In the genomic region with DNA sequence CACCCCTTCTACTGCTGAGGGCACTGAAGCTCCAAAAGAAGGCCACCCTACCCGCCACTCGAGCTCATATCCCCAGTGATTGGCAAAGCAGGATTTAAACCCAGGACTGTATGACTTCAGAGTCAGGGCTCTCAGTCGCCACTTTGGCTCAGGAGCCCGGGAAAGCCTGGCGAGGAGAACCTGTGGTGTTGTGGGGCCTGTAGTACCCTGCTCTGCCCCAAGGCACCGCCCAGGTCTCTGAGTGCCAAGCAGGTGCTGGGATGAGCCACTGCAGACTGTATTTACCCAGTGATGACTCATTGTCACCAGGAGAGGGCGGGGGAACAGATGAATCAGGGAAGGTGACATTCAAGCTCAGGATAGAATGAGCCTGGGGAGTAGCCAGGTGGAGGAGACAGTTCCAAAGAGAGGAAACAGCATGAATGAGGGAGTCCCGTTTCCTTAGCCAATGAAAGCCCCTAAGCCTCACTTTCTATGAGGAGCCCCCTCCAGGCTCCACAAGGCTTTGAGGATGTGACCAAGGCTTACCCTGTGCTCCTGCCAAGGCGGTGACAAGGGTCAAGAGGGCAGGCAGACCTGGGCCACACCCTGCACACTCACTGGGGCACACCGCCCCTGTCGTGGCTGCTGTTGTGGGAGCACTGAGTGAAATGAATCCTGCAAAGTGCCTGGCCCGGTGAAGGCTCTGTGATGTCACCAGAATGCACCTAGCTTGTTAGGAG, we compare ENCODE assay signal across 8 cellular contexts. TPM values are rescaled to one million over a fixed set of nuclear protein-coding genes. Genes with fewer than 3 reads are reported as not detected.
DNase-seq lines count a peak whose midpoint lies in the region; ATAC-seq, FAIRE-seq and TF ChIP-seq lines count a peak whose summit lies in the region.

No MANE protein-coding gene starts in this region.

- peak overlapping the region; percentile 68 to 82 (median 77) for H3K27ac ChIP-seq in stomach

- peaks cover 5 to 12% of the 10 kb centered on the region in 2 donors for H3K4me1 Mint-ChIP-seq in natural killer cell

- TF ChIP-seq CTCF in D721Med (IDR thresholded peaks at IDR 0.05; ENCODE audit: insufficient read depth, missing control alignments) (peak; percentile 29), natural killer cell (IDR thresholded peaks at IDR 0.05) (no peak), stomach (IDR thresholded peaks at IDR 0.05) (peak in 4 of 7 experiments; percentile 25 to 68 (median 50))

- H3K27ac Mint-ChIP-seq in natural killer cell: peak overlapping the region in 1 of 2 donors; percentile 58

- DNase-seq in D721Med (ENCODE audit: insufficient read length, low spot score): no peak
- DNase-seq in NCI-H2196 (lab: John Stamatoyannopoulos, UW; ENCODE audit: unreplicated experiment): peak; percentile 95
- DNase-seq in activated CD4-positive, alpha-beta T cell treated with anti-CD3 and anti-CD28 coated beads, Interleukin-2, amount 50 U/mL, for 4 hours: peak; percentile 88 to 89
- DNase-seq in natural killer cell: no peak
- DNase-seq in stomach: peak; percentile 85

- H3K36me3 Mint-ChIP-seq in natural killer cell: no peaks in the 10 kb centered on the region

- H3K4me1 ChIP-seq in endocrine pancreas (ENCODE audit: control insufficient read depth, insufficient read depth, low read length) (no peaks in the 10 kb centered on the region), stomach (peaks cover 54 to 90% (median 63%) of the 10 kb centered on the region in 4 donors)

- no peak for TF ChIP-seq POLR2A in stomach (IDR thresholded peaks at IDR 0.05)

- no peaks in the 10 kb centered on the region for H3K27me3 Mint-ChIP-seq in natural killer cell (ENCODE audit: low read depth in 2 of 2)

- ATAC-seq in HG02588 (IDR thresholded peaks at IDR 0.05; ENCODE audit: unreplicated experiment) (peak; percentile 70), natural killer cell (peak; percentile 59 to 82 (median 75)), HG03565 (IDR thresholded peaks at IDR 0.05; ENCODE audit: unreplicated experiment) (no peak)

- H3K36me3 ChIP-seq in endocrine pancreas (ENCODE audit: control insufficient read depth, insufficient read depth, low read length) (no peaks in the 10 kb centered on the region), stomach (peaks cover 0 to 13% (median 5%) of the 10 kb centered on the region in 4 donors)

- peak overlapping the region; percentile 73 for H3K9ac ChIP-seq in endocrine pancreas (ENCODE audit: control insufficient read depth, insufficient read depth, low read length)

- H3K4me3 ChIP-seq in endocrine pancreas (ENCODE audit: control insufficient read depth, insufficient read depth, low read length): no peak overlapping the region
- H3K4me3 ChIP-seq in stomach: peak overlapping the region in 1 of 4 donors; percentile 6

- TF ChIP-seq EP300 in stomach (IDR thresholded peaks at IDR 0.05): no peak

- no peaks in the 10 kb centered on the region for H3K9me3 ChIP-seq in endocrine pancreas (ENCODE audit: control insufficient read depth, low read length)
- no peaks in the 10 kb centered on the region for H3K9me3 ChIP-seq in stomach

- H3K4me3 Mint-ChIP-seq in natural killer cell: no peak overlapping the region

- H3K27me3 ChIP-seq in endocrine pancreas (ENCODE audit: control insufficient read depth, insufficient read depth, low read length) (no peaks in the 10 kb centered on the region), stomach (no peaks in the 10 kb centered on the region)

- intact Hi-C loops in natural killer cell (cut with micrococcal nuclease): no loop called here
- intact Hi-C loops in stomach (cut with DNase I; ENCODE audit: low total_unique reads): no loop called here

- no peaks in the 10 kb centered on the region for H3K9me3 Mint-ChIP-seq in natural killer cell

- WGBS in stomach, 5 donors: 29 to 45% (median 39%) methylated on average over 12 of the region's 12 CpGs

- FAIRE-seq in D721Med (lab: Jason Lieb, UNC): no peak

RNA-seq across cellular contexts. Expression of a gene that starts 17.8 kb away (rescaled TPM):
- 10 to 100 TPM; 22.9 to 31.4 (median 24.1) TPM for total RNA-seq in natural killer cell
- 10 to 100 TPM in 4 of 5 donors, 1 to 10 TPM in 1; 1.7 to 98.2 (median 55.4) TPM for total RNA-seq in stomach
- 10 to 100 TPM; 27.0 to 38.0 (median 32.5) TPM for polyA plus RNA-seq in stomach

RNA-seq across cellular contexts. Expression of a gene that starts 24.9 kb away (rescaled TPM):
- 1 to 10 TPM in 1 of 3 donors, under 1 TPM in 2; 0.52 to 1.4 (median 0.97) TPM for total RNA-seq in natural killer cell
- 10 to 100 TPM in 3 of 5 donors, under 1 TPM in 1, not detected in 1; 0.55 to 98.0 (median 19.1) TPM for total RNA-seq in stomach
- polyA plus RNA-seq in stomach: 1 to 10 TPM in 2 of 3 donors, under 1 TPM in 1; 0.50 to 3.3 (median 2.3) TPM

RNA-seq across cellular contexts. Expression of a gene that starts 25.3 kb away (rescaled TPM):
- 10 to 100 TPM; 10.3 to 36.0 (median 28.2) TPM for total RNA-seq in natural killer cell
- 100 to 1,000 TPM in 2 of 5 donors, 10 to 100 TPM in 3; 26.3 to 406 (median 83.4) TPM for total RNA-seq in stomach
- polyA plus RNA-seq in stomach: 100 to 1,000 TPM in 1 of 3 donors, 10 to 100 TPM in 2; 24.4 to 118 (median 38.5) TPM

RNA-seq across cellular contexts. Expression of a gene that starts 38.6 kb away (rescaled TPM):
- total RNA-seq in natural killer cell (10 to 100 TPM; 18.8 to 33.0 (median 20.4) TPM), stomach (10 to 100 TPM in 3 of 5 donors, 1 to 10 TPM in 2; 3.7 to 33.6 (median 14.5) TPM)
- 10 to 100 TPM; 10.5 to 14.2 (median 11.8) TPM for polyA plus RNA-seq in stomach

RNA-seq across cellular contexts. Expression of a gene that starts 56.1 kb away (rescaled TPM):
- total RNA-seq in natural killer cell (100 to 1,000 TPM; 120 to 148 (median 127) TPM), stomach (100 to 1,000 TPM in 2 of 5 donors, 10 to 100 TPM in 3; 18.0 to 145 (median 92.4) TPM)
- 10 to 100 TPM; 32.8 to 63.8 (median 42.2) TPM for polyA plus RNA-seq in stomach

Comparison
In these comparisons a context has a peak if more than half of its experiments do, and no peak if none do; other contexts are left out.
1. DNase-seq: peak in NCI-H2196 (single experiment), activated CD4-positive, alpha-beta T cell treated with anti-CD3 and anti-CD28 coated beads, Interleukin-2, amount 50 U/mL, for 4 hours (2 of 2) and stomach (single experiment); none in D721Med (single experiment) and natural killer cell (single experiment).